1 cellular context compared by ENCODE assay signal in the genomic region with DNA sequence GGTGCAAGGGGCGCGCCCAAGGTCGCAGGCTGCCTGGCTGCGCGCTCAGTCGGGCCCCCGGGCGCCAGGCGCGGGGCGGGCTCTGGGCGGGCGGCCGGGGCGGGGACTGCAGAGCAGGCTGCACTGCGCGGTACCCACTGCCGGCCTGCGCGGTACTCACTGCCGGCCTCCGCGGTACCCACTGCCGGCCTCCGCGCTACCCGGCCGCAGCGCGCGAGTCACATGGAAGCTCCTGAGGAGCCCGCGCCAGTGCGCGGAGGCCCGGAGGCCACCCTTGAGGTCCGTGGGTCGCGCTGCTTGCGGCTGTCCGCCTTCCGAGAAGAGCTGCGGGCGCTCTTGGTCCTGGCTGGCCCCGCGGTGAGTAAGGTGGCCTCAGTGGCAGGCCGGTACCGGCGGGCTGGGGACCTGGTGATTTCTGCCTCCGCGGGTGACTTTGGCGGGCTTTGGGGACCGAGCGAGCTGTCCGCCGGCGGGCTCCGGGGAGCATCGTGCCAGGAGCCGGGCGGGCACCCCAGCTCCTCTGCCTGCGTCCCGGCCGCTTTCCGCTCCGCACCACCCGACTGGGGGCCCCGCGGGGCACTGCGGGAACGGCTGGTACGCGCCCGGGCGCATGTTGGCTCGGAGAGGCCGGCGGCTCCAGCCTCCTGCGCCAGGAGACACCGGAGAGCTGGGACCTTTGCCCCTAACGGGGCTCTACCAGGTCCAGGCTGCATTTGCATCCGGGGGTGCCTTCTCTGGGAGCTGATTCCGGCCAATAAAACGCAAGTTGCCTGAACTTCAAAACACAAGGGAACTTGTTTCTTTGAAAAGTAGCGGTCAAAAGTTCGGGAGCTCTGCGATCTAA.
TF ChIP-seq lines count a peak whose summit lies in the region.

A gene with protein sequence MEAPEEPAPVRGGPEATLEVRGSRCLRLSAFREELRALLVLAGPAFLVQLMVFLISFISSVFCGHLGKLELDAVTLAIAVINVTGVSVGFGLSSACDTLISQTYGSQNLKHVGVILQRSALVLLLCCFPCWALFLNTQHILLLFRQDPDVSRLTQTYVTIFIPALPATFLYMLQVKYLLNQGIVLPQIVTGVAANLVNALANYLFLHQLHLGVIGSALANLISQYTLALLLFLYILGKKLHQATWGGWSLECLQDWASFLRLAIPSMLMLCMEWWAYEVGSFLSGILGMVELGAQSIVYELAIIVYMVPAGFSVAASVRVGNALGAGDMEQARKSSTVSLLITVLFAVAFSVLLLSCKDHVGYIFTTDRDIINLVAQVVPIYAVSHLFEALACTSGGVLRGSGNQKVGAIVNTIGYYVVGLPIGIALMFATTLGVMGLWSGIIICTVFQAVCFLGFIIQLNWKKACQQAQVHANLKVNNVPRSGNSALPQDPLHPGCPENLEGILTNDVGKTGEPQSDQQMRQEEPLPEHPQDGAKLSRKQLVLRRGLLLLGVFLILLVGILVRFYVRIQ (plus strand): TSS at position 137 of the 844 bp plus-strand sequence. CDS start 86 bp downstream, at position 223.

TF ChIP-seq in HepG2, 621 proteins besides CTCF, POLR2A, EP300 and RAD21 (continued from another document and continues in another):
- peak; percentile 38; the same call in 1 of the 2 replicates for TF ChIP-seq PRMT3 (CRISPR knock-in tag; IDR thresholded peaks at IDR 0.05; ENCODE audit: borderline replicate concordance, low read depth)
- TF ChIP-seq ZNF607 (CRISPR knock-in tag; IDR thresholded peaks at IDR 0.05; ENCODE audit: borderline replicate concordance): no peak; the same call in 1 of the 2 replicates
- TF ChIP-seq SETDB1 (CRISPR knock-in tag; IDR thresholded peaks at IDR 0.05; ENCODE audit: borderline replicate concordance): no peak
- TF ChIP-seq ZSCAN22 (CRISPR knock-in tag; IDR thresholded peaks at IDR 0.05): no peak
- no peak for TF ChIP-seq ZNF629 (CRISPR knock-in tag; conservative IDR thresholded peaks at IDR 0.05)
- TF ChIP-seq ZNF234 (CRISPR knock-in tag; conservative IDR thresholded peaks at IDR 0.05): no peak; the same call in 1 of the 2 replicates
- no peak for TF ChIP-seq NFE2L2 (IDR thresholded peaks at IDR 0.05; ENCODE audit: low read length)
- TF ChIP-seq, protein P1, sequence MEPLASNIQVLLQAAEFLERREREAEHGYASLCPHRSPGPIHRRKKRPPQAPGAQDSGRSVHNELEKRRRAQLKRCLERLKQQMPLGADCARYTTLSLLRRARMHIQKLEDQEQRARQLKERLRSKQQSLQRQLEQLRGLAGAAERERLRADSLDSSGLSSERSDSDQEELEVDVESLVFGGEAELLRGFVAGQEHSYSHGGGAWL (CRISPR knock-in tag; IDR thresholded peaks at IDR 0.05): no peak; the same call in 1 of the 2 replicates
- no peak for TF ChIP-seq AHR (CRISPR knock-in tag; IDR thresholded peaks at IDR 0.05)
- no peak for TF ChIP-seq NCOA1 (CRISPR knock-in tag; IDR thresholded peaks at IDR 0.05)
- TF ChIP-seq, protein P2, sequence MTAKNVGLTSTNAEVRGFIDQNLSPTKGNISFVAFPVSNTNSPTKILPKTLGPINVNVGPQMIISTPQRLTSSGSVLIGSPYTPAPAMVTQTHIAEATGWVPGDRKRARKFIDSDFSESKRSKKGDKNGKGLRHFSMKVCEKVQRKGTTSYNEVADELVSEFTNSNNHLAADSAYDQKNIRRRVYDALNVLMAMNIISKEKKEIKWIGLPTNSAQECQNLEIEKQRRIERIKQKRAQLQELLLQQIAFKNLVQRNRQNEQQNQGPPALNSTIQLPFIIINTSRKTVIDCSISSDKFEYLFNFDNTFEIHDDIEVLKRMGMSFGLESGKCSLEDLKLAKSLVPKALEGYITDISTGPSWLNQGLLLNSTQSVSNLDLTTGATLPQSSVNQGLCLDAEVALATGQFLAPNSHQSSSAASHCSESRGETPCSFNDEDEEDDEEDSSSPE (CRISPR knock-in tag; IDR thresholded peaks at IDR 0.05): peak; percentile 32; the same call in 1 of the 2 replicates
- peak; percentile 78; the same call in 1 of the 2 replicates for TF ChIP-seq ZSCAN31 (CRISPR knock-in tag; IDR thresholded peaks at IDR 0.05; ENCODE audit: low read depth)
- TF ChIP-seq, protein P3, sequence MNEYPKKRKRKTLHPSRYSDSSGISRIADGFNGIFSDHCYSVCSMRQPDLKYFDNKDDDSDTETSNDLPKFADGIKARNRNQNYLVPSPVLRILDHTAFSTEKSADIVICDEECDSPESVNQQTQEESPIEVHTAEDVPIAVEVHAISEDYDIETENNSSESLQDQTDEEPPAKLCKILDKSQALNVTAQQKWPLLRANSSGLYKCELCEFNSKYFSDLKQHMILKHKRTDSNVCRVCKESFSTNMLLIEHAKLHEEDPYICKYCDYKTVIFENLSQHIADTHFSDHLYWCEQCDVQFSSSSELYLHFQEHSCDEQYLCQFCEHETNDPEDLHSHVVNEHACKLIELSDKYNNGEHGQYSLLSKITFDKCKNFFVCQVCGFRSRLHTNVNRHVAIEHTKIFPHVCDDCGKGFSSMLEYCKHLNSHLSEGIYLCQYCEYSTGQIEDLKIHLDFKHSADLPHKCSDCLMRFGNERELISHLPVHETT (CRISPR knock-in tag; conservative IDR thresholded peaks at IDR 0.05): no peak
- TF ChIP-seq, protein P4, sequence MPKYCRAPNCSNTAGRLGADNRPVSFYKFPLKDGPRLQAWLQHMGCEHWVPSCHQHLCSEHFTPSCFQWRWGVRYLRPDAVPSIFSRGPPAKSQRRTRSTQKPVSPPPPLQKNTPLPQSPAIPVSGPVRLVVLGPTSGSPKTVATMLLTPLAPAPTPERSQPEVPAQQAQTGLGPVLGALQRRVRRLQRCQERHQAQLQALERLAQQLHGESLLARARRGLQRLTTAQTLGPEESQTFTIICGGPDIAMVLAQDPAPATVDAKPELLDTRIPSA (CRISPR knock-in tag; IDR thresholded peaks at IDR 0.05; ENCODE audit: borderline replicate concordance): no peak
- peak; percentile 59 for TF ChIP-seq POLR2AphosphoS5 (IDR thresholded peaks at IDR 0.05; ENCODE audit: low read depth, low read length)
- TF ChIP-seq, protein P5, sequence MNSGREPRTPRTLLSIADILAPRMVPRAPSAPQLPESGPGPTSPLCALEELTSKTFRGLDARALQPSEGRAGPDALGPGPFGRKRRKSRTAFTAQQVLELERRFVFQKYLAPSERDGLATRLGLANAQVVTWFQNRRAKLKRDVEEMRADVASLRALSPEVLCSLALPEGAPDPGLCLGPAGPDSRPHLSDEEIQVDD (CRISPR knock-in tag; IDR thresholded peaks at IDR 0.05; ENCODE audit: borderline replicate concordance): no peak
- TF ChIP-seq KDM3A (CRISPR knock-in tag; IDR thresholded peaks at IDR 0.05; ENCODE audit: low read depth): no peak; the same call in 1 of the 2 replicates
- TF ChIP-seq, protein P6, sequence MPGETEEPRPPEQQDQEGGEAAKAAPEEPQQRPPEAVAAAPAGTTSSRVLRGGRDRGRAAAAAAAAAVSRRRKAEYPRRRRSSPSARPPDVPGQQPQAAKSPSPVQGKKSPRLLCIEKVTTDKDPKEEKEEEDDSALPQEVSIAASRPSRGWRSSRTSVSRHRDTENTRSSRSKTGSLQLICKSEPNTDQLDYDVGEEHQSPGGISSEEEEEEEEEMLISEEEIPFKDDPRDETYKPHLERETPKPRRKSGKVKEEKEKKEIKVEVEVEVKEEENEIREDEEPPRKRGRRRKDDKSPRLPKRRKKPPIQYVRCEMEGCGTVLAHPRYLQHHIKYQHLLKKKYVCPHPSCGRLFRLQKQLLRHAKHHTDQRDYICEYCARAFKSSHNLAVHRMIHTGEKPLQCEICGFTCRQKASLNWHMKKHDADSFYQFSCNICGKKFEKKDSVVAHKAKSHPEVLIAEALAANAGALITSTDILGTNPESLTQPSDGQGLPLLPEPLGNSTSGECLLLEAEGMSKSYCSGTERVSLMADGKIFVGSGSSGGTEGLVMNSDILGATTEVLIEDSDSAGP (CRISPR knock-in tag; IDR thresholded peaks at IDR 0.05; ENCODE audit: borderline replicate concordance): peak; percentile 35; the same call in 1 of the 2 replicates
- TF ChIP-seq, protein P7, sequence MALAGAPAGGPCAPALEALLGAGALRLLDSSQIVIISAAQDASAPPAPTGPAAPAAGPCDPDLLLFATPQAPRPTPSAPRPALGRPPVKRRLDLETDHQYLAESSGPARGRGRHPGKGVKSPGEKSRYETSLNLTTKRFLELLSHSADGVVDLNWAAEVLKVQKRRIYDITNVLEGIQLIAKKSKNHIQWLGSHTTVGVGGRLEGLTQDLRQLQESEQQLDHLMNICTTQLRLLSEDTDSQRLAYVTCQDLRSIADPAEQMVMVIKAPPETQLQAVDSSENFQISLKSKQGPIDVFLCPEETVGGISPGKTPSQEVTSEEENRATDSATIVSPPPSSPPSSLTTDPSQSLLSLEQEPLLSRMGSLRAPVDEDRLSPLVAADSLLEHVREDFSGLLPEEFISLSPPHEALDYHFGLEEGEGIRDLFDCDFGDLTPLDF (CRISPR knock-in tag; IDR thresholded peaks at IDR 0.05): no peak
- TF ChIP-seq FOSL1 (CRISPR knock-in tag; IDR thresholded peaks at IDR 0.05; ENCODE audit: borderline replicate concordance): no peak
- no peak for TF ChIP-seq ATF7 (IDR thresholded peaks at IDR 0.05)
- TF ChIP-seq ATF7 (CRISPR knock-in tag; IDR thresholded peaks at IDR 0.05): no peak
- no peak; the same call in 1 of the 2 replicates for TF ChIP-seq PPARG (CRISPR knock-in tag; conservative IDR thresholded peaks at IDR 0.05)
- TF ChIP-seq ZNF781 (CRISPR knock-in tag; IDR thresholded peaks at IDR 0.05; ENCODE audit: borderline replicate concordance, not compliant biosample characterization): no peak
- 0 out of 2 replicates have a peak, but pooled peaks have one; percentile 6 for TF ChIP-seq SMAD3 (CRISPR knock-in tag; IDR thresholded peaks at IDR 0.05)
- TF ChIP-seq, protein P8, sequence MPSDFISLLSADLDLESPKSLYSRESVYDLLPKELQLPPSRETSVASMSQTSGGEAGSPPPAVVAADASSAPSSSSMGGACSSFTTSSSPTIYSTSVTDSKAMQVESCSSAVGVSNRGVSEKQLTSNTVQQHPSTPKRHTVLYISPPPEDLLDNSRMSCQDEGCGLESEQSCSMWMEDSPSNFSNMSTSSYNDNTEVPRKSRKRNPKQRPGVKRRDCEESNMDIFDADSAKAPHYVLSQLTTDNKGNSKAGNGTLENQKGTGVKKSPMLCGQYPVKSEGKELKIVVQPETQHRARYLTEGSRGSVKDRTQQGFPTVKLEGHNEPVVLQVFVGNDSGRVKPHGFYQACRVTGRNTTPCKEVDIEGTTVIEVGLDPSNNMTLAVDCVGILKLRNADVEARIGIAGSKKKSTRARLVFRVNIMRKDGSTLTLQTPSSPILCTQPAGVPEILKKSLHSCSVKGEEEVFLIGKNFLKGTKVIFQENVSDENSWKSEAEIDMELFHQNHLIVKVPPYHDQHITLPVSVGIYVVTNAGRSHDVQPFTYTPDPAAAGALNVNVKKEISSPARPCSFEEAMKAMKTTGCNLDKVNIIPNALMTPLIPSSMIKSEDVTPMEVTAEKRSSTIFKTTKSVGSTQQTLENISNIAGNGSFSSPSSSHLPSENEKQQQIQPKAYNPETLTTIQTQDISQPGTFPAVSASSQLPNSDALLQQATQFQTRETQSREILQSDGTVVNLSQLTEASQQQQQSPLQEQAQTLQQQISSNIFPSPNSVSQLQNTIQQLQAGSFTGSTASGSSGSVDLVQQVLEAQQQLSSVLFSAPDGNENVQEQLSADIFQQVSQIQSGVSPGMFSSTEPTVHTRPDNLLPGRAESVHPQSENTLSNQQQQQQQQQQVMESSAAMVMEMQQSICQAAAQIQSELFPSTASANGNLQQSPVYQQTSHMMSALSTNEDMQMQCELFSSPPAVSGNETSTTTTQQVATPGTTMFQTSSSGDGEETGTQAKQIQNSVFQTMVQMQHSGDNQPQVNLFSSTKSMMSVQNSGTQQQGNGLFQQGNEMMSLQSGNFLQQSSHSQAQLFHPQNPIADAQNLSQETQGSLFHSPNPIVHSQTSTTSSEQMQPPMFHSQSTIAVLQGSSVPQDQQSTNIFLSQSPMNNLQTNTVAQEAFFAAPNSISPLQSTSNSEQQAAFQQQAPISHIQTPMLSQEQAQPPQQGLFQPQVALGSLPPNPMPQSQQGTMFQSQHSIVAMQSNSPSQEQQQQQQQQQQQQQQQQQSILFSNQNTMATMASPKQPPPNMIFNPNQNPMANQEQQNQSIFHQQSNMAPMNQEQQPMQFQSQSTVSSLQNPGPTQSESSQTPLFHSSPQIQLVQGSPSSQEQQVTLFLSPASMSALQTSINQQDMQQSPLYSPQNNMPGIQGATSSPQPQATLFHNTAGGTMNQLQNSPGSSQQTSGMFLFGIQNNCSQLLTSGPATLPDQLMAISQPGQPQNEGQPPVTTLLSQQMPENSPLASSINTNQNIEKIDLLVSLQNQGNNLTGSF (CRISPR knock-in tag; IDR thresholded peaks at IDR 0.05): no peak
- TF ChIP-seq, protein P9, sequence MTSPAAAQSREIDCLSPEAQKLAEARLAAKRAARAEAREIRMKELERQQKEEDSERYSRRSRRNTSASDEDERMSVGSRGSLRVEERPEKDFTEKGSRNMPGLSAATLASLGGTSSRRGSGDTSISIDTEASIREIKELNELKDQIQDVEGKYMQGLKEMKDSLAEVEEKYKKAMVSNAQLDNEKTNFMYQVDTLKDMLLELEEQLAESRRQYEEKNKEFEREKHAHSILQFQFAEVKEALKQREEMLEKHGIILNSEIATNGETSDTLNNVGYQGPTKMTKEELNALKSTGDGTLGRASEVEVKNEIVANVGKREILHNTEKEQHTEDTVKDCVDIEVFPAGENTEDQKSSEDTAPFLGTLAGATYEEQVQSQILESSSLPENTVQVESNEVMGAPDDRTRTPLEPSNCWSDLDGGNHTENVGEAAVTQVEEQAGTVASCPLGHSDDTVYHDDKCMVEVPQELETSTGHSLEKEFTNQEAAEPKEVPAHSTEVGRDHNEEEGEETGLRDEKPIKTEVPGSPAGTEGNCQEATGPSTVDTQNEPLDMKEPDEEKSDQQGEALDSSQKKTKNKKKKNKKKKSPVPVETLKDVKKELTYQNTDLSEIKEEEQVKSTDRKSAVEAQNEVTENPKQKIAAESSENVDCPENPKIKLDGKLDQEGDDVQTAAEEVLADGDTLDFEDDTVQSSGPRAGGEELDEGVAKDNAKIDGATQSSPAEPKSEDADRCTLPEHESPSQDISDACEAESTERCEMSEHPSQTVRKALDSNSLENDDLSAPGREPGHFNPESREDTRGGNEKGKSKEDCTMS (CRISPR knock-in tag; conservative IDR thresholded peaks at IDR 0.05): no peak
- TF ChIP-seq ELF1 (CRISPR knock-in tag; IDR thresholded peaks at IDR 0.05): no peak
- TF ChIP-seq, protein P10, sequence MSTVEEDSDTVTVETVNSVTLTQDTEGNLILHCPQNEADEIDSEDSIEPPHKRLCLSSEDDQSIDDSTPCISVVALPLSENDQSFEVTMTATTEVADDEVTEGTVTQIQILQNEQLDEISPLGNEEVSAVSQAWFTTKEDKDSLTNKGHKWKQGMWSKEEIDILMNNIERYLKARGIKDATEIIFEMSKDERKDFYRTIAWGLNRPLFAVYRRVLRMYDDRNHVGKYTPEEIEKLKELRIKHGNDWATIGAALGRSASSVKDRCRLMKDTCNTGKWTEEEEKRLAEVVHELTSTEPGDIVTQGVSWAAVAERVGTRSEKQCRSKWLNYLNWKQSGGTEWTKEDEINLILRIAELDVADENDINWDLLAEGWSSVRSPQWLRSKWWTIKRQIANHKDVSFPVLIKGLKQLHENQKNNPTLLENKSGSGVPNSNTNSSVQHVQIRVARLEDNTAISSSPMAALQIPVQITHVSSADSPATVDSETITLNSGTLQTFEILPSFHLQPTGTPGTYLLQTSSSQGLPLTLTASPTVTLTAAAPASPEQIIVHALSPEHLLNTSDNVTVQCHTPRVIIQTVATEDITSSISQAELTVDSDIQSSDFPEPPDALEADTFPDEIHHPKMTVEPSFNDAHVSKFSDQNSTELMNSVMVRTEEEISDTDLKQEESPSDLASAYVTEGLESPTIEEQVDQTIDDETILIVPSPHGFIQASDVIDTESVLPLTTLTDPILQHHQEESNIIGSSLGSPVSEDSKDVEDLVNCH (CRISPR knock-in tag; IDR thresholded peaks at IDR 0.05): no peak
- TF ChIP-seq HNRNPUL1 (IDR thresholded peaks at IDR 0.05; ENCODE audit: low read depth, low read length): no peak
